14 cellular contexts compared by ENCODE assay signal in genomic region chr10:93079663-93080349, GRCh38. TPM values are rescaled to one million over a fixed set of nuclear protein-coding genes. Genes with fewer than 3 reads are reported as not detected.
A peak's percentile ranks its signal among the peaks of the same experiment; 100 is the strongest.
DNase-seq lines count a peak whose midpoint lies in the region; ATAC-seq and TF ChIP-seq lines count a peak whose summit lies in the region.
"Had no signal": no experiment of that assay in that cellular context is flagged by ENCODE, and none has a peak within 500 bp of the region (broad histone marks: within the 10 kb centered on the region; RNA-seq: fewer than 3 reads in every experiment).

No MANE protein-coding gene starts in this region.

- BruUV-seq in PC-9 (replicated peaks; lab: Mats Ljungman, UMichigan): no TSS peak

- H3K4me2 ChIP-seq in DOHH2 (ENCODE audit: low read length) (peak overlapping the region; percentile 26; the same call in 1 of the 2 replicates), PC-9 (peak overlapping the region; percentile 20), osteoblast (ENCODE audit: insufficient read depth, low read length) (peak overlapping the region; percentile 89)

- no peaks in the 10 kb centered on the region for H3K36me3 Mint-ChIP-seq in WTC11

- ATAC-seq in WTC11 (no peak), GM21786 (IDR thresholded peaks at IDR 0.05; ENCODE audit: unreplicated experiment) (no peak), GM18517 (IDR thresholded peaks at IDR 0.05; ENCODE audit: unreplicated experiment) (no peak)

- H3K4me1 Mint-ChIP-seq in WTC11: peaks cover 27% of the 10 kb centered on the region

- H2AFZ ChIP-seq in PC-9: no peak overlapping the region
- H2AFZ ChIP-seq in osteoblast (ENCODE audit: low read length): peak overlapping the region; percentile 93

- H3K79me2 ChIP-seq in DOHH2 (ENCODE audit: control insufficient read depth, low read length): no peaks in the 10 kb centered on the region
- H3K79me2 ChIP-seq in PC-9 (ENCODE audit: low read depth): no peaks in the 10 kb centered on the region
- no peaks in the 10 kb centered on the region for H3K79me2 ChIP-seq in osteoblast (ENCODE audit: insufficient read depth, low read length)

- CTCF ChIA-PET in PC-9 (lab: Charles Lee) (interaction anchor here (0.6 to 1.0 kb wide), 2 partner anchors 195 to 218 kb away, joined by 3 to 7 read pairs; no protein-coding TSS in a partner anchor), WTC11 (lab: Charles Lee) (interaction anchor here (0.6 to 1.3 kb wide), 14 partner anchors 9 to 279 kb away, joined by 3 to 6 read pairs (median 4); no protein-coding TSS in a partner anchor)

- POLR2A ChIA-PET in PC-9 (lab: Charles Lee; ENCODE audit: unreplicated experiment): no interaction called here
- POLR2A ChIA-PET in WTC11 (lab: Charles Lee): no interaction called here

- TF ChIP-seq CTCF in DOHH2 (IDR thresholded peaks at IDR 0.05; ENCODE audit: low read depth, low read length, poor library complexity, severe bottlenecking): no peak
- no peak for TF ChIP-seq CTCF in PC-9 (conservative IDR thresholded peaks at IDR 0.05)
- no peak for TF ChIP-seq CTCF in esophagus muscularis mucosa (IDR thresholded peaks at IDR 0.05)
- TF ChIP-seq CTCF in osteoblast (IDR thresholded peaks at IDR 0.05; ENCODE audit: extremely low read depth, low read depth, low read length): no peak
- no peak for TF ChIP-seq CTCF in WTC11 (IDR thresholded peaks at IDR 0.05)

- H3K27ac Mint-ChIP-seq in WTC11: no peak overlapping the region
- H3K27ac Mint-ChIP-seq: T-helper 1 cell treated with Interleukin-12 subunit alpha and Interleukin-12 subunit beta and Interleukin-4 antibody, amounts not matched to agents 30 μg/mL and 1 μg/mL, for 36 hours had no signal

- H3K4me3 Mint-ChIP-seq in WTC11: no peak overlapping the region
- H3K4me3 Mint-ChIP-seq: T-helper 1 cell treated with Interleukin-12 subunit alpha and Interleukin-12 subunit beta and Interleukin-4 antibody, amounts not matched to agents 30 μg/mL and 1 μg/mL, for 36 hours had no signal

- H3K4me1 ChIP-seq in DOHH2 (ENCODE audit: control insufficient read depth, low read length): peaks cover 5% of the 10 kb centered on the region; the same call in 1 of the 2 replicates
- H3K4me1 ChIP-seq in PC-9 (replicated peaks; ENCODE audit: insufficient read depth): no peaks in the 10 kb centered on the region
- H3K4me1 ChIP-seq in esophagus muscularis mucosa: peaks cover 4 to 14% (median 12%) of the 10 kb centered on the region in 4 donors
- H3K4me1 ChIP-seq in osteoblast (ENCODE audit: insufficient read depth, low read length): peaks cover 25% of the 10 kb centered on the region
- H3K4me1 ChIP-seq: prostate gland had no signal

- TF ChIP-seq EP300 in esophagus muscularis mucosa (IDR thresholded peaks at IDR 0.05): no peak

- H3K9me3 ChIP-seq in DOHH2 (ENCODE audit: control insufficient read depth, insufficient read depth, low read length) (no peaks in the 10 kb centered on the region), PC-9 (ENCODE audit: insufficient read depth, low read depth) (no peaks in the 10 kb centered on the region), esophagus muscularis mucosa (no peaks in the 10 kb centered on the region), osteoblast (ENCODE audit: low read depth, low read length) (no peaks in the 10 kb centered on the region)
- H3K9me3 ChIP-seq: prostate gland had no signal

- intact Hi-C loops in PC-9 (cut with micrococcal nuclease; ENCODE audit: unreplicated experiment) (loop anchor here (1.0 to 10.0 kb wide), 3 partner anchors 209 to 435 kb away; no protein-coding TSS in a partner anchor), esophagus muscularis mucosa (cut with DNase I) (loop anchor here (2.0 to 10.0 kb wide), 2 partner anchors 209 to 275 kb away; no protein-coding TSS in a partner anchor)

- TF ChIP-seq POLR2A in esophagus muscularis mucosa (IDR thresholded peaks at IDR 0.05; ENCODE audit: low read depth): no peak

- peaks cover 32% of the 10 kb centered on the region for H3K27me3 ChIP-seq in DOHH2 (ENCODE audit: control insufficient read depth, low read length)
- no peaks in the 10 kb centered on the region for H3K27me3 ChIP-seq in PC-9 (ENCODE audit: insufficient read depth, low read depth)
- H3K27me3 ChIP-seq in esophagus muscularis mucosa: peaks cover 1 to 49% (median 6%) of the 10 kb centered on the region in 4 donors
- H3K27me3 ChIP-seq in osteoblast (ENCODE audit: insufficient read depth, low read length): peaks cover 20% of the 10 kb centered on the region

- H3F3A ChIP-seq in DOHH2 (ENCODE audit: control insufficient read depth, insufficient read depth) (no peaks in the 10 kb centered on the region), PC-9 (ENCODE audit: insufficient read depth, low read depth) (no peaks in the 10 kb centered on the region)

- H4K20me1 ChIP-seq in DOHH2 (ENCODE audit: control insufficient read depth, insufficient read depth, low read depth, low read length): no peaks in the 10 kb centered on the region
- no peaks in the 10 kb centered on the region for H4K20me1 ChIP-seq in PC-9 (ENCODE audit: insufficient read depth)
- H4K20me1 ChIP-seq in osteoblast (ENCODE audit: insufficient read depth, low read length): no peaks in the 10 kb centered on the region

- no peaks in the 10 kb centered on the region; the same call in 1 of the 2 replicates for H3K9me3 Mint-ChIP-seq in WTC11
- H3K9me3 Mint-ChIP-seq: T-helper 1 cell treated with Interleukin-12 subunit alpha and Interleukin-12 subunit beta and Interleukin-4 antibody, amounts not matched to agents 30 μg/mL and 1 μg/mL, for 36 hours had no signal

- no peaks in the 10 kb centered on the region for H3K9me2 ChIP-seq in DOHH2 (replicated peaks; ENCODE audit: control insufficient read depth, low read length)
- no peaks in the 10 kb centered on the region for H3K9me2 ChIP-seq in PC-9 (ENCODE audit: insufficient read depth)

- 51% methylated on average over 5 of the region's 9 CpGs for WGBS in esophagus muscularis mucosa

- peaks cover 48% of the 10 kb centered on the region for H3K27me3 Mint-ChIP-seq in WTC11 (ENCODE audit: low read depth)

- H3K4me3 ChIP-seq in DOHH2 (ENCODE audit: low read length): no peak overlapping the region
- H3K4me3 ChIP-seq in PC-9: no peak overlapping the region
- no peak overlapping the region for H3K4me3 ChIP-seq in esophagus muscularis mucosa
- peak overlapping the region; percentile 61 for H3K4me3 ChIP-seq in osteoblast (ENCODE audit: insufficient read depth, low read length)
- H3K4me3 ChIP-seq: cardiac muscle cell, prostate gland had no signal

- no peak overlapping the region for H3K27ac ChIP-seq in DOHH2 (ENCODE audit: low read depth, low read length)
- H3K27ac ChIP-seq in PC-9: no peak overlapping the region
- H3K27ac ChIP-seq in esophagus muscularis mucosa (replicated peaks in 1 of 4): no peak overlapping the region
- H3K27ac ChIP-seq in osteoblast (ENCODE audit: low read depth, low read length): no peak overlapping the region
- H3K27ac ChIP-seq: C4-2B, cardiac muscle cell, prostate gland had no signal

- no peaks in the 10 kb centered on the region for H3K36me3 ChIP-seq in DOHH2 (ENCODE audit: control insufficient read depth, low read length)
- H3K36me3 ChIP-seq in PC-9 (ENCODE audit: low read depth): no peaks in the 10 kb centered on the region
- no peaks in the 10 kb centered on the region for H3K36me3 ChIP-seq in esophagus muscularis mucosa
- no peaks in the 10 kb centered on the region for H3K36me3 ChIP-seq in osteoblast (ENCODE audit: insufficient read depth, low read length)
- H3K36me3 ChIP-seq: cardiac muscle cell, prostate gland had no signal

- no peak for DNase-seq in PC-9
- peak; percentile 39 for DNase-seq in esophagus muscularis mucosa (ENCODE audit: extremely low spot score)
- peak; percentile 44 for DNase-seq in osteoblast (ENCODE audit: insufficient read length, low spot score, missing footprints)
- no peak for DNase-seq in NOMO-1 treated with DMSO at 0.1 percent for 48 hours (lab: John Stamatoyannopoulos, UW; ENCODE audit: unreplicated experiment)
- DNase-seq in WTC11 (ENCODE audit: low spot score): no peak

TF ChIP-seq in WTC11, 78 proteins besides CTCF, POLR2A, EP300 and RAD21 (continues in another document):
- TF ChIP-seq AR (CRISPR knock-in tag; IDR thresholded peaks at IDR 0.05) (no peak), ZBTB43 (CRISPR knock-in tag; IDR thresholded peaks at IDR 0.05) (no peak)

RNA-seq across cellular contexts. Expression of gene CYP26A1, which starts 6.1 kb away (rescaled TPM):
- 2.2 TPM in 2 replicates for total RNA-seq in PC-9 (2021)
- not detected for total RNA-seq in esophagus muscularis mucosa
- not detected in 2 replicates for total RNA-seq in osteoblast
- total RNA-seq in WTC11 (2021): 2.1 to 3.4 TPM (median 3.1 TPM) in 3 replicates
- total RNA-seq: mononuclear cell, NCI-H460, prostate gland had no signal

RNA-seq across cellular contexts. Expression of gene CYP26C1, which starts 19.2 kb away (rescaled TPM):
- total RNA-seq in PC-9 (2021): 0.46 and 0.60 TPM in 2 replicates
- under 1 TPM in 3 of 4 donors, not detected in 1; under 0.01 to 0.39 (median under 0.01) TPM for total RNA-seq in esophagus muscularis mucosa
- total RNA-seq in osteoblast: under 0.01 TPM in 2 replicates
- 0.07 to 0.11 TPM (median 0.11 TPM) in 3 replicates for total RNA-seq in WTC11 (2021)
- total RNA-seq: mononuclear cell had no signal

Comparison
In these comparisons a context has a peak if more than half of its experiments do, and no peak if none do; other contexts are left out.
1. H3K4me2 ChIP-seq: peak in every context shown above with its lines; median percentile 89 in osteoblast; 26 in DOHH2; 20 in PC-9.
2. DNase-seq: peak in esophagus muscularis mucosa (single experiment) and osteoblast (single experiment); none in PC-9 (0 of 2), NOMO-1 treated with DMSO at 0.1 percent for 48 hours (single experiment) and WTC11 (single experiment).